ENCODE assay signal across 8 cellular contexts in the genomic region with DNA sequence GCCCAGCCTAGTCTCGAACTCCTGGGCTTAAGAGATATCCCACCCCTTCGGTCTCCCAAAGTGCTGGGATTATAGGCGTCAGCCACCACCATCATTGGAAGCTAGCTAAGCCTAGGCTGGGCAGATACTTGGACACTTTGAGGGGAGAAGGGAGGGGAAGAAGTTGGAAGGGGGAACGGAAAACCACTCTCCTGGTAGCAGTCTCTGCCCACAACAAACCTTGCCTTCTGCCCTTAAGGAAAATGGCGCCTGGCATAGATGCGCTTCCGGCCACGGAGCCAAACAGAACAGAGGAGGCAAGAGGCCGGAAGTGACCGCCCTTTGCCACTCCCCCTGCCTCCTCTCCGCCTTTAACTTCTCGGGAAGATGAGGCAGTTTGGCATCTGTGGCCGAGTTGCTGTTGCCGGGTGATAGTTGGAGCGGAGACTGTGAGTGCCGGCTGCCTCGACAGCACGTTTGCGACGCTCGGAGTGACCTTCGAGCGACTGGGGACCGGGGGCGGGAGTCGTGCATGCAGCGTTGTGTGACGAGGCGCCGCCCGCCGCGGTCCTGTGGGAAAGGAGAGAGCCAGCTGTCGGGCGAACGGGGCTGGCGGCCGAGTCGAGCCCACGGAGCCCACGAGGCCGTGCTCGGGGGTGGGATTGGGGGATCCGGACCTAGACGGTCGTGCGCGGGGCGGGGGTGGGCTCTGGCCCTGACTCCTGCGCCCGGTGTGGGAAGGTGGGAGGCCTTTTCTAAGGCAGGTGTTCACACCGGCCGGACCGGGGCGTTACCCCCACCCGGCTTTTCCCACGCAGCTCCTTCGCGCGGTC. TPM values are rescaled to one million over a fixed set of nuclear protein-coding genes. Genes with fewer than 3 reads are reported as not detected.
A peak's percentile ranks its signal among the peaks of the same experiment; 100 is the strongest.
DNase-seq lines count a peak whose midpoint lies in the region; TF ChIP-seq lines count a peak whose summit lies in the region.

Gene MFN1, plus strand, starts transcription at position 327 of the 812 bp plus-strand sequence. CDS start 1,143 bp downstream, outside the sequence.

- DNase-seq in ELR (ENCODE audit: low read depth): peak; percentile 97
- peak; percentile 95 for DNase-seq in H9
- DNase-seq in MG63: peak; percentile 96
- peak; percentile 95 for DNase-seq in SHP77 treated with DMSO at 0.1 percent for 48 hours (lab: John Stamatoyannopoulos, UW)
- peak; percentile 96 for DNase-seq in activated effector memory CD4-positive, alpha-beta T cell treated with anti-CD3 and anti-CD28 coated beads, Interleukin-2, amount 50 U/mL, for 16 hours
- peak; percentile 95 for DNase-seq in fibroblast of the aortic adventitia (ENCODE audit: low read depth)

- no peaks in the 10 kb centered on the region for H3K79me1 ChIP-seq in H9 (ENCODE audit: insufficient read depth, low read depth, low read length, poor library complexity, severe bottlenecking)

- H3K9me3 ChIP-seq in H9 (ENCODE audit: control insufficient read depth, low read depth, low read length): no peaks in the 10 kb centered on the region
- H3K9me3 ChIP-seq in MG63: no peaks in the 10 kb centered on the region

- H3K9me3 Mint-ChIP-seq in H9: no peaks in the 10 kb centered on the region; a peak in 1 of 5 replicates
- no peaks in the 10 kb centered on the region for H3K9me3 Mint-ChIP-seq in nephron
- H3K9me3 Mint-ChIP-seq in stimulated activated naive CD8-positive, alpha-beta T cell treated with anti-CD3 and anti-CD28 coated beads, Interleukin-15, Interleukin-2, amounts not matched to agents 100 ng/mL and 50 ng/mL, for 24 hours: no peaks in the 10 kb centered on the region

- no peak within 1 kb of the TSS for H2BK20ac ChIP-seq in H9 (ENCODE audit: low read depth, low read length, poor library complexity, severe bottlenecking)

- H3K27me3 Mint-ChIP-seq in H9 (ENCODE audit: low read depth): no peaks in the 10 kb centered on the region
- no peaks in the 10 kb centered on the region for H3K27me3 Mint-ChIP-seq in nephron (ENCODE audit: low read depth)
- no peaks in the 10 kb centered on the region for H3K27me3 Mint-ChIP-seq in stimulated activated naive CD8-positive, alpha-beta T cell treated with anti-CD3 and anti-CD28 coated beads, Interleukin-15, Interleukin-2, amounts not matched to agents 100 ng/mL and 50 ng/mL, for 24 hours

- H3T11ph ChIP-seq in H9 (ENCODE audit: low read length): peak within 1 kb of the TSS; percentile 80

- peaks cover 4 to 22% (median 20%) of the 10 kb centered on the region in 3 experiments; a peak in 6 of 7 replicates for H3K36me3 Mint-ChIP-seq in H9 (ENCODE audit: insufficient read depth in 1 of 3, low read depth in 3 of 3)
- peaks cover 24% of the 10 kb centered on the region for H3K36me3 Mint-ChIP-seq in nephron (ENCODE audit: low read depth)
- H3K36me3 Mint-ChIP-seq in stimulated activated naive CD8-positive, alpha-beta T cell treated with anti-CD3 and anti-CD28 coated beads, Interleukin-15, Interleukin-2, amounts not matched to agents 100 ng/mL and 50 ng/mL, for 24 hours (ENCODE audit: low read depth): peaks cover 29% of the 10 kb centered on the region

- H3K27me3 ChIP-seq in H9 (ENCODE audit: insufficient read depth, low read length) (no peaks in the 10 kb centered on the region), MG63 (no peaks in the 10 kb centered on the region)

- H3K4me1 ChIP-seq in H9 (ENCODE audit: insufficient read depth, low read length): no peaks in the 10 kb centered on the region

- TF ChIP-seq CTCF in H9 (conservative IDR thresholded peaks at IDR 0.05) (no peak), fibroblast of the aortic adventitia (IDR thresholded peaks at IDR 0.05; ENCODE audit: insufficient read depth, low read length) (no peak), nephron (IDR thresholded peaks at IDR 0.05; ENCODE audit: unreplicated experiment in 3 of 3) (no peak)

- H3K27ac Mint-ChIP-seq in H9 (peak within 1 kb of the TSS; percentile 96 to 99 (median 98)), nephron (peak within 1 kb of the TSS; percentile 91 to 99 (median 99))
- H3K27ac Mint-ChIP-seq in stimulated activated naive CD8-positive, alpha-beta T cell treated with anti-CD3 and anti-CD28 coated beads, Interleukin-15, Interleukin-2, amounts not matched to agents 100 ng/mL and 50 ng/mL, for 24 hours: peak within 1 kb of the TSS; percentile 95

- peaks cover 4% of the 10 kb centered on the region for H3K23me2 ChIP-seq in H9 (ENCODE audit: insufficient read length, low read depth, low read length, poor library complexity, severe bottlenecking)

- H2AK5ac ChIP-seq in H9 (ENCODE audit: insufficient read length, low read length): no peak within 1 kb of the TSS

- H2BK120ac ChIP-seq in H9 (ENCODE audit: low read depth, low read length, poor library complexity, severe bottlenecking): no peak within 1 kb of the TSS

- H2BK15ac ChIP-seq in H9 (ENCODE audit: low read depth, low read length): no peak within 1 kb of the TSS

- peak within 1 kb of the TSS; percentile 76 for H3K9ac ChIP-seq in H9 (ENCODE audit: extremely low read depth, insufficient read length, low read length)

- H3K18ac ChIP-seq in H9 (ENCODE audit: insufficient read length, low read depth, low read length): peak within 1 kb of the TSS; percentile 88

- H3K27ac ChIP-seq in H9 (ENCODE audit: insufficient read length, low read depth, low read length): peak within 1 kb of the TSS; percentile 84

- H3K14ac ChIP-seq in H9 (ENCODE audit: insufficient read depth, low read length): peak within 1 kb of the TSS; percentile 85

- H3K4me3 Mint-ChIP-seq in H9 (peak within 1 kb of the TSS; percentile 97 to 98), nephron (peak within 1 kb of the TSS; percentile 96 to 98 (median 97))
- H3K4me3 Mint-ChIP-seq in stimulated activated naive CD8-positive, alpha-beta T cell treated with anti-CD3 and anti-CD28 coated beads, Interleukin-15, Interleukin-2, amounts not matched to agents 100 ng/mL and 50 ng/mL, for 24 hours: peak within 1 kb of the TSS; percentile 99

- no peak within 1 kb of the TSS for H2BK5ac ChIP-seq in H9 (ENCODE audit: insufficient read length, low read length)

- peak within 1 kb of the TSS; percentile 94 for H4K5ac ChIP-seq in H9 (ENCODE audit: insufficient read length, low read depth, low read length)

- H3K56ac ChIP-seq in H9 (ENCODE audit: insufficient read length, low read depth, low read length): no peak within 1 kb of the TSS

- H3K4me3 ChIP-seq in MG63: peak within 1 kb of the TSS; percentile 89
- H3K4me3 ChIP-seq in fibroblast of the aortic adventitia (ENCODE audit: low read depth, low read length): peak within 1 kb of the TSS; percentile 92

- H3K4me1 Mint-ChIP-seq in H9 (peaks cover 9 to 10% of the 10 kb centered on the region in 2 experiments), nephron (peaks cover 11% of the 10 kb centered on the region)
- H3K4me1 Mint-ChIP-seq in stimulated activated naive CD8-positive, alpha-beta T cell treated with anti-CD3 and anti-CD28 coated beads, Interleukin-15, Interleukin-2, amounts not matched to agents 100 ng/mL and 50 ng/mL, for 24 hours (ENCODE audit: low read depth): peaks cover 24% of the 10 kb centered on the region

- H4K20me1 ChIP-seq in H9 (ENCODE audit: control insufficient read depth, insufficient read depth, insufficient read length): no peaks in the 10 kb centered on the region

- no peak within 1 kb of the TSS for H2BK12ac ChIP-seq in H9 (ENCODE audit: insufficient read length, low read depth, low read length)

- peak within 1 kb of the TSS; percentile 89 for H4K8ac ChIP-seq in H9 (replicated peaks; ENCODE audit: insufficient read length, low read depth, low read length)

- H3K79me2 ChIP-seq in H9 (ENCODE audit: insufficient read depth, low read length): peaks cover 1% of the 10 kb centered on the region; the same call in 1 of the 2 replicates

- no peak within 1 kb of the TSS for H3K23ac ChIP-seq in H9 (ENCODE audit: insufficient read length, low read depth, low read length)

- peak within 1 kb of the TSS; percentile 99 for H2AFZ ChIP-seq in H9 (ENCODE audit: low read length)

- WGBS in H9 (ENCODE audit: extremely low coverage, insufficient read length, low lambda C conversion rate): no CpG with 5 or more reads among the region's 60 CpGs

- no peak within 1 kb of the TSS; the same call in 1 of the 2 replicates for H3K4ac ChIP-seq in H9 (ENCODE audit: low read depth, low read length)

- no peak within 1 kb of the TSS for H4K91ac ChIP-seq in H9 (ENCODE audit: insufficient read length, low read depth, low read length)

- peaks cover 19% of the 10 kb centered on the region for H3K36me3 ChIP-seq in MG63

- peak within 1 kb of the TSS; percentile 96 for H3K4me2 ChIP-seq in H9 (ENCODE audit: insufficient read depth, insufficient read length, low read length)

RNA-seq across cellular contexts. Expression of gene MFN1, which starts in this region (rescaled TPM):
- total RNA-seq in H9 (2021): 45.2 and 46.0 TPM in 2 replicates
- total RNA-seq in MG63 (2014; rRNA removed; shearing (Covaris generic); ENCODE audit: low replicate concordance): 40.8 and 51.8 TPM in 2 replicates
- total RNA-seq in fibroblast of the aortic adventitia (ENCODE audit: low replicate concordance): 44.7 and 220 TPM in 2 replicates

Comparison
In these comparisons a context has a peak if more than half of its experiments do, and no peak if none do; other contexts are left out.
1. Peak in every context shown above with its lines: DNase-seq, H3K4me3 ChIP-seq and H3K27ac ChIP-seq.